ENCODE assay signal across 25 cellular contexts in the genomic region with DNA sequence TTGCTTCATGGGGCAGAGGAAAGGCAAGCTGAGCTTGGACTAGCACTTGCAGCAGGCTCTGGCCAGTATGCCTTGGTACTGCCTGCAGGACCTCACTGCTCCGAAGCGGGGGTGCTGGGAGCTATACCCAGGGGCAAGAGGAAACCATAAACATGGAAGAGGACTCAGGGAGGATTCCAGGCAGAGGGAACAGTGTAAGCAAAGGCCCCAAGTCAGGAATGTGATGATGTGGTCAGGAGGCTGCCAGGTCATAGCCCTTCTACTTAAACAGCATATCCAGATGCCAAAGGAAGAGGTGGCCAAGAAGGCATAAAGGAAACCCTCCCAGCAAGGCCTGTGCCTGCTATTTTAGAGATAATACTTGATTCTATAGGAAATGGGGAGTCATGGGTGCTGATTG. TPM values are rescaled to one million over a fixed set of nuclear protein-coding genes. Genes with fewer than 3 reads are reported as not detected.
"Had no signal": no experiment of that assay in that cellular context is flagged by ENCODE, and none has a peak within 500 bp of the region (broad histone marks: within the 10 kb centered on the region; RNA-seq: fewer than 3 reads in every experiment).

No MANE protein-coding gene starts in this region.

- H3K27me3 Mint-ChIP-seq: progenitor cell of endocrine pancreas; stimulated activated memory B cell treated with anti-CD40 and anti-IgM and Interleukin-4, amounts not matched to agents 10 μg/mL and 1 μg/mL and 100 μg/mL, for 72 hours; stimulated activated naive CD8-positive, alpha-beta T cell treated with anti-CD3 and anti-CD28 coated beads, Interleukin-15, amount 100 ng/mL, for 72 hours; type B pancreatic cell had no signal

- H3K27ac ChIP-seq: left lung, lower lobe of right lung, sigmoid colon, spleen, tibial nerve, vagina had no signal

- H3K4me3 Mint-ChIP-seq: naive thymus-derived CD8-positive, alpha-beta T cell; nephron; neural crest cell; stimulated activated memory B cell treated with anti-CD40 and anti-IgM and Interleukin-4, amounts not matched to agents 10 μg/mL and 1 μg/mL and 100 μg/mL, for 72 hours; stimulated activated naive CD8-positive, alpha-beta T cell treated with anti-CD3 and anti-CD28 coated beads, Interleukin-15, amount 100 ng/mL, for 72 hours; type B pancreatic cell had no signal

- H3K4me3 ChIP-seq: left lung, lower lobe of right lung, sigmoid colon, spleen, tibial nerve, vagina had no signal

- ATAC-seq: left cardiac atrium; left lung; lower lobe of right lung; naive thymus-derived CD8-positive, alpha-beta T cell; right cardiac atrium; stimulated activated memory B cell treated with anti-CD40 and anti-IgM and Interleukin-4, amounts not matched to agents 10 μg/mL and 1 μg/mL and 100 μg/mL, for 72 hours; stimulated activated naive CD8-positive, alpha-beta T cell treated with anti-CD3 and anti-CD28 coated beads, Interleukin-15, amount 100 ng/mL, for 72 hours had no signal

- H3K9me3 ChIP-seq: lower lobe of right lung had no signal

- DNase-seq: islet precursor cell; kidney glomerular epithelial cell; left cardiac atrium; left lung; lower lobe of right lung; mammary epithelial cell; mesenchymal stem cell; naive thymus-derived CD8-positive, alpha-beta T cell; nucleus accumbens; retina; right cardiac atrium; sigmoid colon; small intestine; spleen; stimulated activated CD4-positive, alpha-beta T cell treated with anti-CD3 and anti-CD28 coated beads, Interleukin-4, amount 100 ng/mL, for 24 hours; stimulated activated naive CD4-positive, alpha-beta T cell treated with Interleukin-2 at 50 U/mL for 16 hours; stimulated activated naive CD8-positive, alpha-beta T cell treated with anti-CD3 and anti-CD28 coated beads, Interleukin-15, amount 100 ng/mL, for 72 hours; substantia nigra had no signal

- H3K27me3 ChIP-seq: left lung, sigmoid colon, vagina had no signal

- FAIRE-seq: small intestine had no signal

- H3K36me3 Mint-ChIP-seq: type B pancreatic cell had no signal

- H3K4me1 ChIP-seq: left lung, lower lobe of right lung, sigmoid colon, spleen, tibial nerve, vagina had no signal

- H3K27ac Mint-ChIP-seq: naive thymus-derived CD8-positive, alpha-beta T cell; nephron; progenitor cell of endocrine pancreas; stimulated activated memory B cell treated with anti-CD40 and anti-IgM and Interleukin-4, amounts not matched to agents 10 μg/mL and 1 μg/mL and 100 μg/mL, for 72 hours; stimulated activated naive CD8-positive, alpha-beta T cell treated with anti-CD3 and anti-CD28 coated beads, Interleukin-15, amount 100 ng/mL, for 72 hours; type B pancreatic cell had no signal

- H3K36me3 ChIP-seq: left lung, lower lobe of right lung, sigmoid colon, spleen, tibial nerve, vagina had no signal

- H3K4me1 Mint-ChIP-seq: naive thymus-derived CD8-positive, alpha-beta T cell; nephron; neural crest cell; stimulated activated memory B cell treated with anti-CD40 and anti-IgM and Interleukin-4, amounts not matched to agents 10 μg/mL and 1 μg/mL and 100 μg/mL, for 72 hours; stimulated activated naive CD8-positive, alpha-beta T cell treated with anti-CD3 and anti-CD28 coated beads, Interleukin-15, amount 100 ng/mL, for 72 hours had no signal

RNA-seq across cellular contexts. Expression of a gene that starts 31.1 kb away (rescaled TPM):
- polyA plus RNA-seq: naive thymus-derived CD8-positive, alpha-beta T cell had no signal
